Comparison of ENCODE assay signal across 15 cellular contexts in the genomic region with DNA sequence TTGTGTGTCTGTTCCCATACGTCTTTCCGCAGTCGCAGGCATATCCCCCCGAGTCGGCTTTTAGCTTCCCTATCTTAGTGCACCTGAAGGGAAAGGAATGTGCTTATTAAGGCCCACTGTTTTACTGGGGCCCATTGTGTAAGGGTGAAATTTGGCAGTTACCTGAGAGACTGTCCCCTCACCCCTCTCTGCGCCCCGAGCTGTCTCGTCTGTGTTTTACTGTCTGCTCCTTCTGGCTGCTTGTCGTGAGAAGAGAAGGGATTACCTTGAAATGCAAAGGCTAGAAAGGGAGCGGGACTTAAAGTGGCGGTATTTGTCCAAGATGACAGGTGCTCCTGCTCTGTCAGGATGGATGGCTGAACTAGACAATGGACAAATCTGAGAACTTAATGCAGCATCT.
"Had no signal": no experiment of that assay in that cellular context is flagged by ENCODE, and none has a peak within 500 bp of the region (broad histone marks: within the 10 kb centered on the region; RNA-seq: fewer than 3 reads in every experiment).

No MANE protein-coding gene starts in this region.

- H3K27me3 Mint-ChIP-seq: activated B cell treated with CpG ODN at 0.5 μM for 24 hours; activated CD8-positive, alpha-beta T cell treated with anti-CD3 and anti-CD28 coated beads for 36 hours; stimulated activated memory B cell treated with anti-CD40 and anti-IgM and Interleukin-4, amounts not matched to agents 10 μg/mL and 1 μg/mL and 100 μg/mL, for 72 hours had no signal

- H3K9me3 ChIP-seq: gastroesophageal sphincter, ovary, tibial nerve had no signal

- H3K9me3 Mint-ChIP-seq: activated B cell treated with CpG ODN at 0.5 μM for 24 hours; activated naive CD4-positive, alpha-beta T cell treated with anti-CD3 and anti-CD28 coated beads, Interleukin-2, amount 50 U/mL, for 72 hours; stimulated activated memory B cell treated with anti-CD40 and anti-IgM and Interleukin-4, amounts not matched to agents 10 μg/mL and 1 μg/mL and 100 μg/mL, for 72 hours had no signal

- H3K27ac Mint-ChIP-seq: activated B cell treated with CpG ODN at 0.5 μM for 24 hours; activated CD8-positive, alpha-beta T cell treated with anti-CD3 and anti-CD28 coated beads for 36 hours; activated naive CD4-positive, alpha-beta T cell treated with anti-CD3 and anti-CD28 coated beads, Interleukin-2, amount 50 U/mL, for 72 hours; stimulated activated memory B cell treated with anti-CD40 and anti-IgM and Interleukin-4, amounts not matched to agents 10 μg/mL and 1 μg/mL and 100 μg/mL, for 72 hours had no signal

- H3K36me3 Mint-ChIP-seq: activated naive CD4-positive, alpha-beta T cell treated with anti-CD3 and anti-CD28 coated beads, Interleukin-2, amount 50 U/mL, for 72 hours; stimulated activated memory B cell treated with anti-CD40 and anti-IgM and Interleukin-4, amounts not matched to agents 10 μg/mL and 1 μg/mL and 100 μg/mL, for 72 hours had no signal

- H3K4me3 Mint-ChIP-seq: activated B cell treated with CpG ODN at 0.5 μM for 24 hours; activated CD8-positive, alpha-beta T cell treated with anti-CD3 and anti-CD28 coated beads for 36 hours; stimulated activated memory B cell treated with anti-CD40 and anti-IgM and Interleukin-4, amounts not matched to agents 10 μg/mL and 1 μg/mL and 100 μg/mL, for 72 hours had no signal

- H3K36me3 ChIP-seq: gastroesophageal sphincter, ovary, tibial nerve had no signal

- H3K4me1 Mint-ChIP-seq: activated B cell treated with CpG ODN at 0.5 μM for 24 hours; stimulated activated memory B cell treated with anti-CD40 and anti-IgM and Interleukin-4, amounts not matched to agents 10 μg/mL and 1 μg/mL and 100 μg/mL, for 72 hours had no signal

- ATAC-seq: activated CD8-positive, alpha-beta T cell treated with anti-CD3 and anti-CD28 coated beads for 36 hours; activated naive CD4-positive, alpha-beta T cell treated with anti-CD3 and anti-CD28 coated beads, Interleukin-2, amount 50 U/mL, for 72 hours; gastroesophageal sphincter; stimulated activated memory B cell treated with anti-CD40 and anti-IgM and Interleukin-4, amounts not matched to agents 10 μg/mL and 1 μg/mL and 100 μg/mL, for 72 hours had no signal

- H3K27ac ChIP-seq: dorsolateral prefrontal cortex, gastroesophageal sphincter, ovary, tibial nerve had no signal

- H3K4me3 ChIP-seq: gastroesophageal sphincter, ovary, tibial nerve had no signal

- H3K4me1 ChIP-seq: gastroesophageal sphincter, tibial nerve had no signal

- H3K27me3 ChIP-seq: dorsolateral prefrontal cortex, gastroesophageal sphincter, ovary, tibial nerve had no signal

- DNase-seq: activated B cell treated with CpG ODN at 0.5 μM for 24 hours; activated CD4-positive, alpha-beta T cell treated with anti-CD3 and anti-CD28 coated beads for 48 hours; activated CD8-positive, alpha-beta memory T cell treated with anti-CD3 and anti-CD28 coated beads, Interleukin-2, amount 50 U/mL, for 4 hours; activated CD8-positive, alpha-beta T cell treated with anti-CD3 and anti-CD28 coated beads for 36 hours; activated gamma-delta T cell; activated T-cell treated with anti-CD3 and anti-CD28 coated beads, Interleukin-2, amount 50 U/mL, for 48 hours; dorsolateral prefrontal cortex; ovary; retina; stimulated activated CD4-positive, alpha-beta T cell treated with anti-CD3 and anti-CD28 coated beads, Interleukin-2, amount 100 ng/mL, for 48 hours; T-helper 2 cell had no signal
